In the genomic region with DNA sequence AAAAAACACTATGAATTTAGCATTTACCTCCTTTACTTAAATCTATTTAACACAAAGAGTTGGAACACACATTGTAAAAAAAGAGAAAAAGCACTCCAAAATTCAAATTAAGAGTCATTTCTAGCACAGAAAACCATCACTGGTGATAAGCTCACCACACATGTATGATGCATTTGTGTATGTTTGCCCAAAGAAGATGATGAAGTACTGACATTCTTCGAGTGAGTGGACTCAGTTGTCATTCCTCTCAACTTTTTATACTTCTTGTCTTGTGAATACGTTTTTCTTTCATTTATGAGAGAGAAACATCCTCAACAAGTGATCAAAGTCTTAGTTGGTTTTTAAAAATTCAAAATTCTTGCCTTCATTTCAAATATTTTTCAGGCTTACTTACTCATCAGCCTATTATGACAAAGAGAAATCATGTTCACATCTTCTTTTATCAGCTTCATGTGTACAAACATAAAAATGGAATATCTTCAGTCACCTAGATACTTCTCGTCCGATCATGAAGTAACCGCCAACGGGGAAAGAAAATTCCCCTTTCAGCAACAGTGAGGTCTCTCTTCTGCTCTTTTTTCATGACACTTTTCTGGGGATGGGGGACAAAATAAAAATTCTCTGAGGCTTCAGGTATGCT, we compare ENCODE assay signal across 9 cellular contexts. TPM values are rescaled to one million over a fixed set of nuclear protein-coding genes. Genes with fewer than 3 reads are reported as not detected.
DNase-seq lines count a peak whose midpoint lies in the region; TF ChIP-seq lines count a peak whose summit lies in the region.
"Had no signal": no experiment of that assay in that cellular context is flagged by ENCODE, and none has a peak within 500 bp of the region (broad histone marks: within the 10 kb centered on the region; RNA-seq: fewer than 3 reads in every experiment).

No MANE protein-coding gene starts in this region.

- peaks cover 0 to 4% (median 0%) of the 10 kb centered on the region in 3 donors for H3K36me3 Mint-ChIP-seq in CD8-positive, alpha-beta memory T cell
- H3K36me3 Mint-ChIP-seq in endodermal cell (ENCODE audit: low read depth) = peaks cover 17% of the 10 kb centered on the region
- peaks cover 48% of the 10 kb centered on the region for H3K36me3 Mint-ChIP-seq in neural progenitor cell

- H3K9me3 ChIP-seq in CD8-positive, alpha-beta memory T cell (ENCODE audit: low read length) = no peaks in the 10 kb centered on the region
- H3K9me3 ChIP-seq in NT2/D1 (ENCODE audit: insufficient read depth, low read length) (no peaks in the 10 kb centered on the region), endodermal cell (ENCODE audit: control insufficient read depth, low read length) (no peaks in the 10 kb centered on the region), neural progenitor cell (ENCODE audit: low read depth) (no peaks in the 10 kb centered on the region)

- peak overlapping the region; percentile 76 for H3K4me2 ChIP-seq in neural progenitor cell

- no peaks in the 10 kb centered on the region for H3K36me3 ChIP-seq in CD8-positive, alpha-beta memory T cell (ENCODE audit: insufficient read depth, low read length)
- H3K36me3 ChIP-seq in NT2/D1 (ENCODE audit: insufficient read depth, insufficient read length, low read length) (peaks cover 36% of the 10 kb centered on the region), endodermal cell (ENCODE audit: control insufficient read depth, insufficient read depth, low read length) (peaks cover 22% of the 10 kb centered on the region), neural progenitor cell (no peaks in the 10 kb centered on the region)

- DNase-seq in CD8-positive, alpha-beta memory T cell = peak in 2 of 5 donors; percentile 5 to 13
- DNase-seq in NT2/D1 (ENCODE audit: low read depth, low spot score) (no peak), endodermal cell (no peak), neural progenitor cell (ENCODE audit: low spot score) (no peak), HK-2 (ENCODE audit: unreplicated experiment) (no peak), NCI-H345 (lab: John Stamatoyannopoulos, UW) (no peak), NCI-H69 (lab: John Stamatoyannopoulos, UW) (no peak)
- DNase-seq in activated CD4-positive, alpha-beta T cell treated with anti-CD3 and anti-CD28 coated beads for 4 hours = no peak
- DNase-seq: small intestine had no signal

- POLR2A ChIA-PET in CD8-positive, alpha-beta memory T cell (lab: Charles Lee) = no interaction called here

- no peaks in the 10 kb centered on the region for H3K79me2 ChIP-seq in neural progenitor cell (ENCODE audit: low read depth)

- CTCF ChIA-PET in CD8-positive, alpha-beta memory T cell (lab: Charles Lee) = interaction anchor here (0.6 to 2.8 kb wide), 3 partner anchors 10 to 1145 kb away, joined by 3 to 10 read pairs (median 3); no protein-coding TSS in a partner anchor

- no peak for TF ChIP-seq CTCF in endodermal cell (conservative IDR thresholded peaks at IDR 0.05)
- TF ChIP-seq CTCF in neural progenitor cell (IDR thresholded peaks at IDR 0.05) = no peak

- no peaks in the 10 kb centered on the region for H3K27me3 ChIP-seq in CD8-positive, alpha-beta memory T cell (ENCODE audit: insufficient read depth, low read length, poor library complexity, severe bottlenecking)
- H3K27me3 ChIP-seq in NT2/D1 (ENCODE audit: insufficient read depth, insufficient read length) (no peaks in the 10 kb centered on the region), endodermal cell (ENCODE audit: control insufficient read depth, insufficient read depth, low read length, poor library complexity, severe bottlenecking) (no peaks in the 10 kb centered on the region), neural progenitor cell (no peaks in the 10 kb centered on the region)

- WGBS in endodermal cell (ENCODE audit: insufficient coverage in 1 of 2, insufficient read length in 1 of 2), 2 experiments = 50 to 68% methylated on average over 6 of the region's 6 CpGs

- peaks cover 5% of the 10 kb centered on the region for H3F3A ChIP-seq in neural progenitor cell (ENCODE audit: low read depth)

- peaks cover 0 to 5% of the 10 kb centered on the region in 2 donors for H3K27me3 Mint-ChIP-seq in CD8-positive, alpha-beta memory T cell
- no peaks in the 10 kb centered on the region for H3K27me3 Mint-ChIP-seq in endodermal cell (ENCODE audit: insufficient read depth)
- peaks cover 2% of the 10 kb centered on the region for H3K27me3 Mint-ChIP-seq in neural progenitor cell (ENCODE audit: insufficient read depth, low read depth)

- peak overlapping the region in 6 of 8 donors; percentile 25 to 64 (median 39) for H3K27ac Mint-ChIP-seq in CD8-positive, alpha-beta memory T cell
- H3K27ac Mint-ChIP-seq in endodermal cell (no peak overlapping the region), neural progenitor cell (no peak overlapping the region)

- no peak overlapping the region for H3K27ac ChIP-seq in CD8-positive, alpha-beta memory T cell (ENCODE audit: low read depth, low read length)
- H3K27ac ChIP-seq in endodermal cell (ENCODE audit: low read depth, low read length) (no peak overlapping the region), neural progenitor cell (no peak overlapping the region)

- H2AFZ ChIP-seq in neural progenitor cell (replicated peaks) = no peak overlapping the region

- H4K20me1 ChIP-seq in neural progenitor cell (ENCODE audit: low read depth) = no peaks in the 10 kb centered on the region

- H3K9me3 Mint-ChIP-seq in CD8-positive, alpha-beta memory T cell = peaks cover 0 to 3% (median 0%) of the 10 kb centered on the region in 5 donors
- H3K9me3 Mint-ChIP-seq in endodermal cell (no peaks in the 10 kb centered on the region), neural progenitor cell (peaks cover 20% of the 10 kb centered on the region)

- H3K9ac ChIP-seq in NT2/D1 (ENCODE audit: insufficient read length, low read depth) (peak overlapping the region; percentile 21), endodermal cell (ENCODE audit: extremely low read depth, low read length, poor library complexity, severe bottlenecking) (peak overlapping the region; percentile 70), neural progenitor cell (no peak overlapping the region)

- peaks cover 15% of the 10 kb centered on the region for H3K4me1 ChIP-seq in CD8-positive, alpha-beta memory T cell (ENCODE audit: insufficient read depth, low read length)
- H3K4me1 ChIP-seq in NT2/D1 (ENCODE audit: insufficient read depth, insufficient read length) = no peaks in the 10 kb centered on the region
- no peaks in the 10 kb centered on the region for H3K4me1 ChIP-seq in endodermal cell (ENCODE audit: control insufficient read depth, insufficient read depth, low read length)
- peaks cover 12% of the 10 kb centered on the region for H3K4me1 ChIP-seq in neural progenitor cell

- H3K4me3 ChIP-seq in CD8-positive, alpha-beta memory T cell (ENCODE audit: low read length) = no peak overlapping the region
- H3K4me3 ChIP-seq in NT2/D1 (ENCODE audit: insufficient read length, low read depth) = peak overlapping the region; percentile 79
- peak overlapping the region; percentile 96 for H3K4me3 ChIP-seq in endodermal cell (ENCODE audit: low read length)
- peak overlapping the region; percentile 64 for H3K4me3 ChIP-seq in neural progenitor cell

- peaks cover 25 to 45% (median 28%) of the 10 kb centered on the region in 3 donors for H3K4me1 Mint-ChIP-seq in CD8-positive, alpha-beta memory T cell
- H3K4me1 Mint-ChIP-seq in endodermal cell (peaks cover 15% of the 10 kb centered on the region), neural progenitor cell (peaks cover 20% of the 10 kb centered on the region)

- peak overlapping the region; percentile 66 to 96 (median 92) for H3K4me3 Mint-ChIP-seq in CD8-positive, alpha-beta memory T cell
- H3K4me3 Mint-ChIP-seq in endodermal cell = peak overlapping the region; percentile 79
- H3K4me3 Mint-ChIP-seq in neural progenitor cell = peak overlapping the region; percentile 92

RNA-seq across cellular contexts. Expression of gene DSEL, which starts 1.5 kb away (rescaled TPM):
- total RNA-seq in CD8-positive, alpha-beta memory T cell = under 1 TPM; 0.24 to 0.46 TPM
- polyA plus RNA-seq in CD8-positive, alpha-beta memory T cell = 1.1 TPM
- total RNA-seq in endodermal cell (1 to 10 TPM; 6.0 to 9.0 TPM), neural progenitor cell (ENCODE audit: low replicate concordance) (7.1 and 8.6 TPM in 2 replicates)
- 3.1 TPM for polyA plus RNA-seq in endodermal cell (2013, experiment 1 of 2)
- polyA plus RNA-seq in endodermal cell (2013, experiment 2 of 2) = 3.2 TPM

Comparison
In these comparisons a context has a peak if more than half of its experiments do, and no peak if none do; other contexts are left out.
1. H3K27ac Mint-ChIP-seq: peak in CD8-positive, alpha-beta memory T cell (6 of 8); none in endodermal cell (single experiment) and neural progenitor cell (single experiment).
2. Peak in every context shown above with its lines, with median percentiles within 50 percentile points of each other: H3K4me3 Mint-ChIP-seq.